ENCODE assay signal across 3 cellular contexts in the genomic region with DNA sequence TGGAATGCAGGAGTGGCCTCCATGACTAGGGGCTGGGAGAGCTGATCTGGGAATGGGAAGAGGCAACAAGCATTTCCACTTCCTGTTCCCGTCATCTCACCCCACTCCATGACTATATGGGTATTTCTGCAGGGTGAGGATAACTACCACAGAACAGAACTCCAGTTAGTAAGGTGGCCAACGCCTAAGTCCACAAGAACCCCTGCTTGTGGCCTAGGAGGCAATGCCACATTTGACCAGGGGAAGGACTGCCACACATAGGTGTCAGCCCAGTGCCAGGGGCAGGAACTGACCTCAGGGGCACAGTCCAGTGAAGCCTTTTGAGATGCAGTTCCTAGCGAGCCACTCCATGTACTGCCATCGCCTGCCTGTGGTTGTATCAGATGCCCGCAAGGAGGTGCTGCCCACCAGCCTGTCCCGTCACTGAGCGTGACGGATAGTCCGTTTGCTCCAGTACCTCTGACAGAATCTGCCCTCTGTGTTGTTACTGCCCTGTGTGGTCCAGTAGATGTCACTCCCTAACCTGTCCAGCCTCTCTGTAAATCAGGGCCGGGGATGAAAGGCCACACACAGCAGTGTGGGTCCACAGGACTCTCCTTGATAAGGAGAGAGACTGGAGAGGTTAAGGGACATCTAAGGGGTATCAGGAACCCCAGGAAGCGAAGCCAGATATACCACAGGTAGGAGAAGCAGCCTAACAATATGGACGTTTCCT.
TF ChIP-seq lines count a peak whose summit lies in the region.

No MANE protein-coding gene starts in this region.

TF ChIP-seq in GM12891, 5 proteins besides CTCF, POLR2A, EP300 and RAD21:
- TF ChIP-seq POU2F2 (IDR thresholded peaks at IDR 0.05; ENCODE audit: low read depth, low read length): no peak
- peak; percentile 35 for TF ChIP-seq PAX5 (IDR thresholded peaks at IDR 0.05; ENCODE audit: insufficient read depth, low read length, severe bottlenecking)
- 0 out of 2 replicates have a peak, but pooled peaks have one; percentile 1 for TF ChIP-seq SPI1 (IDR thresholded peaks at IDR 0.05; ENCODE audit: low read depth, low read length)
- no peak for TF ChIP-seq TAF1 (IDR thresholded peaks at IDR 0.05; ENCODE audit: low read depth, low read length)
- TF ChIP-seq POLR2AphosphoS5 (IDR thresholded peaks at IDR 0.05; ENCODE audit: low read depth, low read length): no peak

TF ChIP-seq in WTC11, 78 proteins besides CTCF, POLR2A, EP300 and RAD21:
- TF ChIP-seq MXD4 (CRISPR knock-in tag; IDR thresholded peaks at IDR 0.05; ENCODE audit: borderline replicate concordance) (no peak), ETV6 (CRISPR knock-in tag; IDR thresholded peaks at IDR 0.05) (peak; percentile 68; the same call in 1 of the 2 replicates)
TF ChIP-seq in WTC11: peak in this region for 1.

TF ChIP-seq in endothelial cell of umbilical vein, 7 proteins besides CTCF, POLR2A, EP300 and RAD21:
- no peak for TF ChIP-seq JUN (IDR thresholded peaks at IDR 0.05; ENCODE audit: borderline replicate concordance, insufficient read depth, insufficient read length, low read depth)
- no peak for TF ChIP-seq FOS (IDR thresholded peaks at IDR 0.05; ENCODE audit: borderline replicate concordance, insufficient read depth, low read length)
- TF ChIP-seq MYC (IDR thresholded peaks at IDR 0.05; ENCODE audit: low read depth, low read length): no peak
